ENCODE assay signal across 19 cellular contexts in the genomic region with DNA sequence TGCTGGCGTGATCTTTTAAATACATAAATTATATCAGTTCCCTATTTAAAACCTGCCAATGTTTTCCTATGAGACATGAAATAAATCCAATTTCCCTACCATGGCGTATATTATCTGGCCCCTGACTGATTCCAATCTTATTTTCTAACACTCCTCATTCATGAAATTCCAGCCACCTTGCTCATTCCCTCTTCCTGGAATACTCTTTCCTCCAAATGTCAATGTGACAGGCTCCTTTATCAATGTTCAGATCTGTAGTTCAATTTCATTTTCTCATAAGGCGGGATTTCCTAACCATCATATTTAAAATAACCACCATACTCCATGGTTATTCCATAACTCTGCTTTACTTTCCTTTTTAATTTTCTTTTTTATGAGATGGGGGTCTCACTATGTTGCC. TPM values are rescaled to one million over a fixed set of nuclear protein-coding genes. Genes with fewer than 3 reads are reported as not detected.
DNase-seq lines count a peak whose midpoint lies in the region; ATAC-seq and TF ChIP-seq lines count a peak whose summit lies in the region.
"Had no signal": no experiment of that assay in that cellular context is flagged by ENCODE, and none has a peak within 500 bp of the region (broad histone marks: within the 10 kb centered on the region; RNA-seq: fewer than 3 reads in every experiment).

No MANE protein-coding gene starts in this region.

- no CpG with 5 or more reads among the region's 3 CpGs for WGBS in mesendoderm (ENCODE audit: extremely low coverage, insufficient coverage, low lambda C conversion rate)

- no peak overlapping the region for H2BK5ac ChIP-seq in mesendoderm (ENCODE audit: low read length)

- H3K79me1 ChIP-seq in mesendoderm (ENCODE audit: low read length), result peaks cover 6% of the 10 kb centered on the region

- H3K4me3 Mint-ChIP-seq in CD14-positive monocyte, result peak overlapping the region in 1 of 2 donors; percentile 12
- H3K4me3 Mint-ChIP-seq: nephron had no signal

- peaks cover 100% of the 10 kb centered on the region for H3K79me2 ChIP-seq in DOHH2 (ENCODE audit: control insufficient read depth, low read length)
- H3K79me2 ChIP-seq in mesendoderm (ENCODE audit: control insufficient read depth, insufficient read depth, low read length), result peaks cover 78% of the 10 kb centered on the region

- H2AK5ac ChIP-seq in mesendoderm (ENCODE audit: low read length), result no peak overlapping the region

- no peak overlapping the region for H2BK120ac ChIP-seq in mesendoderm (ENCODE audit: low read depth, low read length)

- H3K9ac ChIP-seq in mesendoderm (ENCODE audit: low read length), result no peak overlapping the region

- H3K4ac ChIP-seq in mesendoderm (ENCODE audit: low read depth, low read length), result no peak overlapping the region

- H3K4me1 Mint-ChIP-seq in CD14-positive monocyte, result peaks cover 86% of the 10 kb centered on the region

- H3K36me3 Mint-ChIP-seq in CD14-positive monocyte, result peaks cover 23 to 47% of the 10 kb centered on the region in 2 donors

- H3K27me3 ChIP-seq in DOHH2 (ENCODE audit: control insufficient read depth, low read length), result no peaks in the 10 kb centered on the region
- no peaks in the 10 kb centered on the region for H3K27me3 ChIP-seq in RWPE2 (ENCODE audit: insufficient read depth, poor library complexity, severe bottlenecking)
- no peaks in the 10 kb centered on the region for H3K27me3 ChIP-seq in mesendoderm (ENCODE audit: insufficient read depth, low read length, poor library complexity)
- H3K27me3 ChIP-seq in dorsolateral prefrontal cortex, result no peaks in the 10 kb centered on the region
- H3K27me3 ChIP-seq: cardiac muscle cell, SJSA1, suprapubic skin, vagina had no signal

- no peaks in the 10 kb centered on the region for H3K9me3 Mint-ChIP-seq in CD14-positive monocyte
- H3K9me3 Mint-ChIP-seq: nephron had no signal

- TF ChIP-seq CTCF in CD14-positive monocyte (IDR thresholded peaks at IDR 0.05) (no peak), DOHH2 (IDR thresholded peaks at IDR 0.05; ENCODE audit: low read depth, low read length, poor library complexity, severe bottlenecking) (no peak), RWPE2 (IDR thresholded peaks at IDR 0.05; ENCODE audit: poor library complexity, severe bottlenecking) (no peak), dorsolateral prefrontal cortex (IDR thresholded peaks at IDR 0.05 in 54 of 56, conservative IDR thresholded peaks at IDR 0.05 in 2 of 56; ENCODE audit: low read depth in 1 of 56, partially characterized antibody in 56 of 56) (no peak)

- H3K56ac ChIP-seq in mesendoderm (ENCODE audit: low read length), result no peak overlapping the region

- peak overlapping the region; percentile 43 to 85 (median 69) for H3K27ac Mint-ChIP-seq in CD14-positive monocyte
- H3K27ac Mint-ChIP-seq: nephron had no signal

- DNase-seq in CD14-positive monocyte (ENCODE audit: low spot score) (no peak), RWPE2 (ENCODE audit: low spot score) (no peak), mesendoderm (peak; percentile 47), dorsolateral prefrontal cortex (no peak), HPDE6-E6E7 (ENCODE audit: extremely low spot score) (no peak)
- DNase-seq: activated CD8-positive, alpha-beta memory T cell treated with anti-CD3 and anti-CD28 coated beads, Interleukin-2, amount 50 U/mL, for 4 hours; amygdala; GOT3; head of caudate nucleus; left cardiac atrium; NCI-H446 treated with DMSO at 0.1 percent for 48 hours had no signal

- no peaks in the 10 kb centered on the region for H3K27me3 Mint-ChIP-seq in CD14-positive monocyte (ENCODE audit: low read depth in 3 of 3)

- H2BK15ac ChIP-seq in mesendoderm (replicated peaks; ENCODE audit: low read depth), result no peak overlapping the region

- H4K20me1 ChIP-seq in DOHH2 (ENCODE audit: control insufficient read depth, insufficient read depth, low read depth, low read length), result peaks cover 57% of the 10 kb centered on the region

- H3F3A ChIP-seq in DOHH2 (ENCODE audit: control insufficient read depth, insufficient read depth), result no peaks in the 10 kb centered on the region

- no peak overlapping the region for H3K27ac ChIP-seq in DOHH2 (ENCODE audit: low read depth, low read length)
- peak overlapping the region; percentile 19 for H3K27ac ChIP-seq in RWPE2 (ENCODE audit: poor library complexity, severe bottlenecking)
- no peak overlapping the region for H3K27ac ChIP-seq in mesendoderm (ENCODE audit: low read depth, low read length)
- H3K27ac ChIP-seq in dorsolateral prefrontal cortex, result no peak overlapping the region
- H3K27ac ChIP-seq: cardiac muscle cell, HL-60, SJSA1, suprapubic skin, vagina had no signal

- H3K4me3 ChIP-seq in DOHH2 (ENCODE audit: low read length) (no peak overlapping the region), RWPE2 (ENCODE audit: severe bottlenecking) (no peak overlapping the region), mesendoderm (ENCODE audit: low read length) (no peak overlapping the region), dorsolateral prefrontal cortex (no peak overlapping the region)
- H3K4me3 ChIP-seq: cardiac muscle cell, SJSA1, suprapubic skin, vagina had no signal

- no peak overlapping the region for H4K8ac ChIP-seq in mesendoderm (ENCODE audit: low read depth, low read length)

- peak; percentile 30; the same call in 1 of the 3 replicates for ATAC-seq in RWPE2 (ENCODE audit: low read depth)
- ATAC-seq in GM21786 (IDR thresholded peaks at IDR 0.05; ENCODE audit: unreplicated experiment), result no peak
- ATAC-seq: left cardiac atrium had no signal

- H3K18ac ChIP-seq in mesendoderm (ENCODE audit: low read length), result no peak overlapping the region

- H3K9me3 ChIP-seq in DOHH2 (ENCODE audit: control insufficient read depth, insufficient read depth, low read length) (no peaks in the 10 kb centered on the region), RWPE2 (ENCODE audit: severe bottlenecking) (no peaks in the 10 kb centered on the region)
- H3K9me3 ChIP-seq: SJSA1, suprapubic skin, vagina had no signal

- H3K4me1 ChIP-seq in DOHH2 (ENCODE audit: control insufficient read depth, low read length), result peaks cover 71% of the 10 kb centered on the region
- H3K4me1 ChIP-seq in RWPE2 (ENCODE audit: insufficient read depth, poor library complexity, severe bottlenecking), result peaks cover 44% of the 10 kb centered on the region
- peaks cover 11% of the 10 kb centered on the region for H3K4me1 ChIP-seq in mesendoderm (ENCODE audit: control insufficient read depth, low read depth, low read length)

- H3K23ac ChIP-seq in mesendoderm (ENCODE audit: low read length), result no peak overlapping the region

- intact Hi-C loops in CD14-positive monocyte (cut with micrococcal nuclease) (no loop called here), dorsolateral prefrontal cortex (cut with DNase I) (no loop called here)

- H3K9me2 ChIP-seq in DOHH2 (replicated peaks; ENCODE audit: control insufficient read depth, low read length), result no peaks in the 10 kb centered on the region

- no peak overlapping the region for H4K5ac ChIP-seq in mesendoderm (ENCODE audit: low read length)

- H3K4me2 ChIP-seq in DOHH2 (ENCODE audit: low read length) (peak overlapping the region; percentile 31), mesendoderm (ENCODE audit: low read length) (no peak overlapping the region)

- H3K36me3 ChIP-seq in DOHH2 (ENCODE audit: control insufficient read depth, low read length) (peaks cover 58% of the 10 kb centered on the region), RWPE2 (ENCODE audit: low read depth) (peaks cover 9% of the 10 kb centered on the region), mesendoderm (ENCODE audit: control insufficient read depth, insufficient read depth, low read length) (no peaks in the 10 kb centered on the region)
- H3K36me3 ChIP-seq: cardiac muscle cell, suprapubic skin, vagina had no signal

RNA-seq across cellular contexts. Expression of a gene that starts 22.0 kb away (rescaled TPM):
- polyA plus RNA-seq in CD14-positive monocyte, result 10 to 100 TPM; 44.8 to 54.2 TPM
- 36.5 TPM for polyA plus RNA-seq in mesendoderm (2013, experiment 1 of 2)
- polyA plus RNA-seq in mesendoderm (2013, experiment 2 of 2), result 35.4 TPM
- total RNA-seq in dorsolateral prefrontal cortex, result 10 to 100 TPM; 41.4 to 79.2 (median 59.4) TPM
